In the genomic region with DNA sequence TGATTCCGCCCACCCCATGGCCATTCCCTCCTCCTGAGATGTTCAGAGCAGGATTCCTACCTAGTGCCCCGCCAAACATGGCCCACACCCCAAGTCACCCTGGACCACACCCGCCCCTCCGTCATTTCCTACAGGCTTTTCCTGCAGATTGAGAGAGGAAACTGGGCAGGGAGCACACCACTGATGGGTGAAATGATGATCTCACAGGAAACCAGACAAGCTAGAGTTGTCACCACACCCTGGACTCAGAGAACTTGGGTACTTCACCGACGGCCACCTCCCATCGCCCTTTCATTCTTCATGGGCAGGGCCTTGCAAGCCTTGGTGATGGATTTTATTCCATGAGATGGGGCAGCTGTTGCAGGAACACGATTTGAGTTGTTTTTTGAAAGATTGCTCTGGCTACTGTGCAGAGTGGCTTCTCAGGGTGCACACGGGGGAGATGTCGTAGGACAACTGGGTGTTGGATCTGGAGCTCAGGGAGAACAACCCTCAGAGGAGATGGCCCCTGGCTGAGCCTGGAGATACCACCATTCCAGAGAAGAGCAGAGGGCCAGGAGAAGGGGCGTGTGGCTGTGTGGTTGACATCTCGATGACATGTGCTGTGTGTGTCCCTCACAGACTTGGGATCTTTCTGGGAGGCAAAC, we compare ENCODE assay signal across 11 cellular contexts. TPM values are rescaled to one million over a fixed set of nuclear protein-coding genes. Genes with fewer than 3 reads are reported as not detected.
DNase-seq lines count a peak whose midpoint lies in the region; ATAC-seq and TF ChIP-seq lines count a peak whose summit lies in the region.
"Had no signal": no experiment of that assay in that cellular context is flagged by ENCODE, and none has a peak within 500 bp of the region (broad histone marks: within the 10 kb centered on the region; RNA-seq: fewer than 3 reads in every experiment).

No MANE protein-coding gene starts in this region.

- peaks cover 14% of the 10 kb centered on the region for H3K27me3 Mint-ChIP-seq in activated CD8-positive, alpha-beta T cell treated with anti-CD3 and anti-CD28 coated beads, Interleukin-2, amount 10 ng/mL, durations not matched to agents 7 days and 5 days (ENCODE audit: low read depth)

- no peaks in the 10 kb centered on the region for H3K36me3 Mint-ChIP-seq in activated CD8-positive, alpha-beta T cell treated with anti-CD3 and anti-CD28 coated beads, Interleukin-2, amount 10 ng/mL, durations not matched to agents 7 days and 5 days (ENCODE audit: low read depth)

- H3K9ac ChIP-seq in mesenchymal stem cell (ENCODE audit: low read length) = no peak overlapping the region
- no peak overlapping the region for H3K9ac ChIP-seq in SK-N-SH

- ATAC-seq in HG02588 (IDR thresholded peaks at IDR 0.05; ENCODE audit: unreplicated experiment) = peak; percentile 15
- peak; percentile 70 for ATAC-seq in activated CD8-positive, alpha-beta T cell treated with anti-CD3 and anti-CD28 coated beads, Interleukin-2, amount 10 ng/mL, durations not matched to agents 7 days and 5 days

- H3K4me2 ChIP-seq in mesenchymal stem cell (ENCODE audit: low read length, poor library complexity, severe bottlenecking) = no peak overlapping the region
- no peak overlapping the region for H3K4me2 ChIP-seq in SK-N-SH

- no peaks in the 10 kb centered on the region for H3K9me2 ChIP-seq in SK-N-SH

- H3K9me3 Mint-ChIP-seq in activated CD8-positive, alpha-beta T cell treated with anti-CD3 and anti-CD28 coated beads, Interleukin-2, amount 10 ng/mL, durations not matched to agents 7 days and 5 days (ENCODE audit: insufficient read depth) = no peaks in the 10 kb centered on the region

- H3K79me1 ChIP-seq in mesenchymal stem cell (replicated peaks; ENCODE audit: low read length, poor library complexity, severe bottlenecking) = peaks cover 5% of the 10 kb centered on the region

- peaks cover 53% of the 10 kb centered on the region for H3K4me1 Mint-ChIP-seq in activated CD8-positive, alpha-beta T cell treated with anti-CD3 and anti-CD28 coated beads, Interleukin-2, amount 10 ng/mL, durations not matched to agents 7 days and 5 days (ENCODE audit: low read depth)

- no peaks in the 10 kb centered on the region for H3K27me3 ChIP-seq in mesenchymal stem cell (ENCODE audit: control insufficient read depth in 1 of 2, insufficient read depth in 1 of 2, low read length in 2 of 2)
- no peaks in the 10 kb centered on the region for H3K27me3 ChIP-seq in SK-N-SH (ENCODE audit: insufficient read depth)
- H3K27me3 ChIP-seq: tibial nerve had no signal

- H2BK5ac ChIP-seq in mesenchymal stem cell (ENCODE audit: low read depth, low read length, poor library complexity, severe bottlenecking) = no peak overlapping the region

- no peak overlapping the region for H4K91ac ChIP-seq in mesenchymal stem cell (ENCODE audit: low read length)

- H3K79me2 ChIP-seq in SK-N-SH (ENCODE audit: insufficient read depth) = no peaks in the 10 kb centered on the region; the same call in 1 of the 2 replicates

- H3K4me3 ChIP-seq in mesenchymal stem cell (ENCODE audit: insufficient read depth in 1 of 2, low read depth in 1 of 2, low read length in 2 of 2) (no peak overlapping the region), SK-N-SH (ENCODE audit: low read depth in 2 of 2, low read length in 1 of 2) (no peak overlapping the region)
- H3K4me3 ChIP-seq: tibial nerve had no signal

- POLR2A ChIA-PET in activated CD8-positive, alpha-beta T cell treated with anti-CD3 and anti-CD28 coated beads, Interleukin-2, amount 10 ng/mL, durations not matched to agents 7 days and 5 days (lab: Charles Lee) = interaction anchor here (1.7 kb wide), 1 partner anchor 8 kb away, joined by 6 read pairs; the partner anchor contains the start of gene MAPK7
- POLR2A ChIA-PET in SK-N-SH (lab: Yijun Ruan, JAX) = interaction anchor here (1.7 kb wide), 1 partner anchor 8 kb away, joined by 4 read pairs; the partner anchor contains the start of gene MAPK7

- TF ChIP-seq CTCF in SK-N-SH (IDR thresholded peaks at IDR 0.05) = no peak

- no peak overlapping the region for H3K18ac ChIP-seq in mesenchymal stem cell (ENCODE audit: low read depth in 1 of 2, low read length in 2 of 2)

- H3F3A ChIP-seq in SK-N-SH (replicated peaks; ENCODE audit: insufficient read depth) = peaks cover 7% of the 10 kb centered on the region

- H2AK5ac ChIP-seq in mesenchymal stem cell (ENCODE audit: low read length, severe bottlenecking) = no peak overlapping the region

- H3K4me1 ChIP-seq in mesenchymal stem cell (ENCODE audit: control insufficient read depth, insufficient read depth, low read depth, low read length) = peaks cover under 1% of the 10 kb centered on the region
- H3K4me1 ChIP-seq in SK-N-SH (ENCODE audit: control insufficient read depth in 1 of 2, insufficient read depth in 2 of 2, low read depth in 1 of 2, low read length in 1 of 2) = peaks cover 1 to 6% of the 10 kb centered on the region in 2 experiments; a peak in 2 of 4 replicates

- H2BK12ac ChIP-seq in mesenchymal stem cell (ENCODE audit: low read length in 2 of 2) = no peak overlapping the region

- CTCF ChIA-PET in activated CD8-positive, alpha-beta T cell treated with anti-CD3 and anti-CD28 coated beads, Interleukin-2, amount 10 ng/mL, durations not matched to agents 7 days and 5 days (lab: Charles Lee) = interaction anchor here (0.7 kb wide), 1 partner anchor 116 kb away, joined by 3 read pairs; no protein-coding TSS in a partner anchor
- CTCF ChIA-PET in SK-N-SH (lab: Yijun Ruan, JAX) = interaction anchor here (1.2 to 2.5 kb wide), 3 partner anchors 41 to 77 kb away, joined by 3 to 20 read pairs (median 3); partner anchors contain the start of gene RNF112

- H2AFZ ChIP-seq in mesenchymal stem cell (ENCODE audit: low read depth, low read length) (no peak overlapping the region), SK-N-SH (ENCODE audit: low read depth) (no peak overlapping the region)

- no peak overlapping the region for H2BK15ac ChIP-seq in mesenchymal stem cell (ENCODE audit: low read depth, poor library complexity, severe bottlenecking)

- H3K4me3 Mint-ChIP-seq in activated CD8-positive, alpha-beta T cell treated with anti-CD3 and anti-CD28 coated beads, Interleukin-2, amount 10 ng/mL, durations not matched to agents 7 days and 5 days = peak overlapping the region; percentile 75

- TF ChIP-seq EP300 in SK-N-SH (IDR thresholded peaks at IDR 0.05; ENCODE audit: borderline replicate concordance in 1 of 2, low read depth in 1 of 2, low read length in 1 of 2) = no peak

- no peak overlapping the region for H3K14ac ChIP-seq in mesenchymal stem cell (ENCODE audit: low read length in 2 of 2)

- 95% methylated on average over 12 of the region's 12 CpGs for WGBS in mesenchymal stem cell
- 95% methylated on average over 11 of the region's 12 CpGs for WGBS in SK-N-SH (ENCODE audit: low lambda C conversion rate)

- H3K36me3 ChIP-seq in mesenchymal stem cell (ENCODE audit: control insufficient read depth in 1 of 2, insufficient read depth in 2 of 2, low read depth in 1 of 2, low read length in 2 of 2) (peaks cover 5 to 6% of the 10 kb centered on the region in 2 experiments), SK-N-SH (replicated peaks in 1 of 2; ENCODE audit: control insufficient read depth in 1 of 2, insufficient read depth in 2 of 2, low read length in 1 of 2) (no peaks in the 10 kb centered on the region)

- H3K9me3 ChIP-seq in mesenchymal stem cell (ENCODE audit: control insufficient read depth, low read length) (no peaks in the 10 kb centered on the region), SK-N-SH (no peaks in the 10 kb centered on the region)
- H3K9me3 ChIP-seq: tibial nerve had no signal

- no peak for TF ChIP-seq RAD21 in SK-N-SH (IDR thresholded peaks at IDR 0.05; ENCODE audit: low read length)

- no peak overlapping the region for H3K4ac ChIP-seq in mesenchymal stem cell (ENCODE audit: low read depth in 1 of 2, low read length in 2 of 2)

- H3K27ac ChIP-seq in mesenchymal stem cell (ENCODE audit: low read length, poor library complexity, severe bottlenecking) (no peak overlapping the region), SK-N-SH (ENCODE audit: low read depth in 2 of 2, low read length in 1 of 2) (no peak overlapping the region; a peak in 1 of 4 replicates)
- H3K27ac ChIP-seq: tibial nerve had no signal

- H4K8ac ChIP-seq in mesenchymal stem cell (ENCODE audit: low read length) = peak overlapping the region; percentile 60

- no peak overlapping the region for H2BK120ac ChIP-seq in mesenchymal stem cell (ENCODE audit: low read depth, low read length)

- peak; percentile 68 for DNase-seq in activated CD8-positive, alpha-beta T cell treated with anti-CD3 and anti-CD28 coated beads, Interleukin-2, amount 10 ng/mL, durations not matched to agents 7 days and 5 days
- DNase-seq in mesenchymal stem cell (no peak), SK-N-DZ (ENCODE audit: low spot score) (no peak), SK-N-SH (no peak), NCI-H446 treated with DMSO at 0.1 percent for 48 hours (lab: John Stamatoyannopoulos, UW) (no peak)
- DNase-seq: activated CD8-positive, alpha-beta memory T cell treated with anti-CD3 and anti-CD28 coated beads for 24 hours; DND-41; effector CD4-positive, alpha-beta T cell had no signal

- no peak overlapping the region for H3K23ac ChIP-seq in mesenchymal stem cell (ENCODE audit: low read length in 2 of 2)

- no peaks in the 10 kb centered on the region for H4K20me1 ChIP-seq in SK-N-SH (ENCODE audit: insufficient read depth)

- peak overlapping the region; percentile 86 for H3K27ac Mint-ChIP-seq in activated CD8-positive, alpha-beta T cell treated with anti-CD3 and anti-CD28 coated beads, Interleukin-2, amount 10 ng/mL, durations not matched to agents 7 days and 5 days

RNA-seq across cellular contexts. Expression of gene B9D1, which starts 7.4 kb away (rescaled TPM):
- 1 to 10 TPM; 1.1 TPM for total RNA-seq in activated CD8-positive, alpha-beta T cell treated with anti-CD3 and anti-CD28 coated beads, Interleukin-2, amount 10 ng/mL, durations not matched to agents 7 days and 5 days
- polyA plus RNA-seq in mesenchymal stem cell (2013, experiment 1 of 2) = 30.2 TPM
- polyA plus RNA-seq in mesenchymal stem cell (2013, experiment 2 of 2) = 30.8 TPM
- polyA plus RNA-seq in SK-N-DZ (2014; cell fraction: cytosol; rRNA removed) = 23.1 and 46.3 TPM in 2 replicates
- 50.2 and 66.7 TPM in 2 replicates for polyA plus RNA-seq in SK-N-DZ (2014; cell fraction: nucleus; rRNA removed)
- polyA plus RNA-seq in SK-N-SH (2012; rRNA removed) = 75.0 and 81.6 TPM in 2 replicates
- 56.1 and 64.8 TPM in 2 replicates for polyA plus RNA-seq in SK-N-SH (2012; cell fraction: cytosol; rRNA removed)
- polyA plus RNA-seq in SK-N-SH (2012; cell fraction: nucleus; rRNA removed) = 81.5 and 92.1 TPM in 2 replicates

RNA-seq across cellular contexts. Expression of gene MAPK7, which starts 8.3 kb away (rescaled TPM):
- 10 to 100 TPM; 31.5 to 33.5 TPM for total RNA-seq in activated CD8-positive, alpha-beta T cell treated with anti-CD3 and anti-CD28 coated beads, Interleukin-2, amount 10 ng/mL, durations not matched to agents 7 days and 5 days
- 33.6 TPM for polyA plus RNA-seq in mesenchymal stem cell (2013, experiment 1 of 2)
- 30.7 TPM for polyA plus RNA-seq in mesenchymal stem cell (2013, experiment 2 of 2)
- polyA plus RNA-seq in SK-N-DZ (2014; cell fraction: cytosol; rRNA removed) = 12.4 and 25.4 TPM in 2 replicates
- 16.0 and 39.5 TPM in 2 replicates for polyA plus RNA-seq in SK-N-DZ (2014; cell fraction: nucleus; rRNA removed)
- polyA plus RNA-seq in SK-N-SH (2012; rRNA removed) = 10.5 and 19.1 TPM in 2 replicates
- 8.9 and 14.2 TPM in 2 replicates for polyA plus RNA-seq in SK-N-SH (2012; cell fraction: cytosol; rRNA removed)
- 54.4 and 71.5 TPM in 2 replicates for polyA plus RNA-seq in SK-N-SH (2012; cell fraction: nucleus; rRNA removed)

RNA-seq across cellular contexts. Expression of gene MFAP4, which starts 17.0 kb away (rescaled TPM):
- not detected for total RNA-seq in activated CD8-positive, alpha-beta T cell treated with anti-CD3 and anti-CD28 coated beads, Interleukin-2, amount 10 ng/mL, durations not matched to agents 7 days and 5 days
- polyA plus RNA-seq in mesenchymal stem cell (2013, experiment 1 of 2) = 238 TPM
- 237 TPM for polyA plus RNA-seq in mesenchymal stem cell (2013, experiment 2 of 2)
- polyA plus RNA-seq in SK-N-DZ (2014; cell fraction: cytosol; rRNA removed) = 17.9 and 18.6 TPM in 2 replicates
- 7.8 and 11.7 TPM in 2 replicates for polyA plus RNA-seq in SK-N-DZ (2014; cell fraction: nucleus; rRNA removed)
- polyA plus RNA-seq in SK-N-SH (2012; rRNA removed) = 112 and 120 TPM in 2 replicates
- 98.4 and 115 TPM in 2 replicates for polyA plus RNA-seq in SK-N-SH (2012; cell fraction: cytosol; rRNA removed)
- 99.5 and 101 TPM in 2 replicates for polyA plus RNA-seq in SK-N-SH (2012; cell fraction: nucleus; rRNA removed)
- polyA plus RNA-seq: keratinocyte had no signal

RNA-seq across cellular contexts. Expression of gene RNF112, which starts 41.1 kb away (rescaled TPM):
- total RNA-seq in activated CD8-positive, alpha-beta T cell treated with anti-CD3 and anti-CD28 coated beads, Interleukin-2, amount 10 ng/mL, durations not matched to agents 7 days and 5 days = under 1 TPM in 1 of 2 experiments, not detected in 1; 0.34 TPM
- 0.08 TPM for polyA plus RNA-seq in mesenchymal stem cell (2013, experiment 1 of 2)
- polyA plus RNA-seq in mesenchymal stem cell (2013, experiment 2 of 2) = 0.08 TPM
- polyA plus RNA-seq in SK-N-DZ (2014; cell fraction: cytosol; rRNA removed) = 11.7 and 18.9 TPM in 2 replicates
- polyA plus RNA-seq in SK-N-DZ (2014; cell fraction: nucleus; rRNA removed) = 74.2 and 97.1 TPM in 2 replicates
- 22.6 and 26.9 TPM in 2 replicates for polyA plus RNA-seq in SK-N-SH (2012; rRNA removed)
- polyA plus RNA-seq in SK-N-SH (2012; cell fraction: cytosol; rRNA removed) = 6.7 and 9.2 TPM in 2 replicates
- polyA plus RNA-seq in SK-N-SH (2012; cell fraction: nucleus; rRNA removed) = 144 and 163 TPM in 2 replicates
